Comparison of ENCODE assay signal across 13 cellular contexts in genomic region chr3:175729466-175729865, GRCh38.
DNase-seq lines count a peak whose midpoint lies in the region; ATAC-seq, FAIRE-seq and TF ChIP-seq lines count a peak whose summit lies in the region.
"Had no signal": no experiment of that assay in that cellular context is flagged by ENCODE, and none has a peak within 500 bp of the region (broad histone marks: within the 10 kb centered on the region; RNA-seq: fewer than 3 reads in every experiment).

No MANE protein-coding gene starts in this region.

- TF ChIP-seq CTCF in fibroblast of villous mesenchyme (IDR thresholded peaks at IDR 0.05; ENCODE audit: insufficient read depth, low read depth, low read length), result no peak

- ATAC-seq in GM19467 (IDR thresholded peaks at IDR 0.05; ENCODE audit: unreplicated experiment) (no peak), HG02642 (IDR thresholded peaks at IDR 0.05; ENCODE audit: poor library complexity, unreplicated experiment) (no peak)
- ATAC-seq: K562 had no signal

- no peak for TF ChIP-seq POLR2A in H54 (IDR thresholded peaks at IDR 0.05; ENCODE audit: low read depth, low read length)

- DNase-seq in H54 (ENCODE audit: insufficient read length, low spot score), result no peak
- DNase-seq in NCI-H69 (lab: John Stamatoyannopoulos, UW), result peak; percentile 19
- DNase-seq in fibroblast of villous mesenchyme (ENCODE audit: low read depth), result peak; percentile 9
- no peak for DNase-seq in stimulated activated CD8-positive, alpha-beta memory T cell treated with anti-CD3 and anti-CD28 coated beads, Interleukin-4, amount 100 ng/mL, for 48 hours
- DNase-seq: AML-193, DMS79, GOT3 had no signal

- no peak overlapping the region for H3K4me3 ChIP-seq in fibroblast of villous mesenchyme (ENCODE audit: low read depth, low read length)
- H3K4me3 ChIP-seq: BLaER1, HAP-1, K562 had no signal

- FAIRE-seq in H54 (lab: Jason Lieb, UNC), result peak; percentile 11
- FAIRE-seq: GM12891, K562 had no signal

Comparison
In these comparisons a context has a peak if more than half of its experiments do, and no peak if none do; other contexts are left out.
1. DNase-seq: peak in NCI-H69 (single experiment) and fibroblast of villous mesenchyme (single experiment); none in H54 (single experiment) and stimulated activated CD8-positive, alpha-beta memory T cell treated with anti-CD3 and anti-CD28 coated beads, Interleukin-4, amount 100 ng/mL, for 48 hours (single experiment).